ENCODE assay signal across 2 cellular contexts in genomic region chr5:93576994-93577575, GRCh38.
A peak's percentile ranks its signal among the peaks of the same experiment; 100 is the strongest.
TF ChIP-seq lines count a peak whose summit lies in the region.

No MANE protein-coding gene starts in this region.

TF ChIP-seq in GM12891, 5 proteins besides CTCF, POLR2A, EP300 and RAD21:
- TF ChIP-seq SPI1 (IDR thresholded peaks at IDR 0.05; ENCODE audit: low read depth, low read length) (peak; percentile 43), POLR2AphosphoS5 (IDR thresholded peaks at IDR 0.05; ENCODE audit: low read depth, low read length) (no peak), PAX5 (IDR thresholded peaks at IDR 0.05; ENCODE audit: insufficient read depth, low read length, severe bottlenecking) (no peak), TAF1 (IDR thresholded peaks at IDR 0.05; ENCODE audit: low read depth, low read length) (no peak), POU2F2 (IDR thresholded peaks at IDR 0.05; ENCODE audit: low read depth, low read length) (no peak)
TF ChIP-seq in GM12891: peak in this region for 1.

TF ChIP-seq in H1, 55 proteins besides CTCF, POLR2A, EP300 and RAD21:
- TF ChIP-seq TCF12 (IDR thresholded peaks at IDR 0.05; ENCODE audit: low read depth, low read length) (0 out of 2 replicates have a peak, but pooled peaks have one; percentile 2), SP1 (IDR thresholded peaks at IDR 0.05; ENCODE audit: low read depth, low read length) (no peak), RNF2 (IDR thresholded peaks at IDR 0.05; ENCODE audit: borderline replicate concordance, low read depth, low read length, missing control alignments, poor library complexity, severe bottlenecking) (peak; percentile 86), ATF2 (IDR thresholded peaks at IDR 0.05; ENCODE audit: low read length) (no peak), CBX8 (IDR thresholded peaks at IDR 0.05; ENCODE audit: borderline replicate concordance, low read depth, low read length) (0 out of 2 replicates have a peak, but pooled peaks have one; percentile 42), MAFK (IDR thresholded peaks at IDR 0.05; ENCODE audit: low read depth, low read length) (no peak)
